ENCODE assay signal across 12 cellular contexts in the genomic region with DNA sequence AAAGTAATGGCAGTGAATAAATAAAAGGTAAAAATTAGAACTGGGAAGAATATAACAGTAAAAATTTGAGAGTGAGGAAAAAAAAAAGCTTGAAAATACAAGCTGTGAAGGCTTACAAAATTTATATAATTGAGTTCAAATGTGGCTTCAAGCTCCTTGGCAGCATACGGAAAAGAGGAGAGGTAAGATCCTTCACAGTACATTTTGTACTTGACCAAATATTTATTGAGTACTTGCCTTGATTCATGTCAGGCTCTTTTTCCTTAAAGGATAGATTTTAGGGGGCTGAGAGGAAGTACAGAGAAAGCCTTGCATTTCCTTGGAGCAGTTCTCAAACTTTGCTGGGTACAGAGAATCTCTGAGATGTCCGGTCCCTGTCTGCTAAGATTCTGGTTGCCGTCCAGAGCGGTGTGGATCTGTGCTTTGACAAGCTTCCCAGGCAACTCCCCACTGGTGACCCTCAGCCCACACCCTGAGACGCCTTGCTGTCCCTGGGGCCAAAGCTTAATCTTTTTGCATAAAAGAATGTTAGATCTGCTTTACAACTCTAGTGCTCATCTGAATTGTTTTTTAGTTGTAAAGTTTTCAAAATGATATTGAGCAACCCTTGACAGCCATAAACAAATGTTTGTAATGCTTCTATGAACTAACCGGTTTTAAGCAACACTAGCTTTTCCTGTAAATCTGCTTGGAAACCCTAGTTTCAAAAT.
A peak's percentile ranks its signal among the peaks of the same experiment; 100 is the strongest.
DNase-seq lines count a peak whose midpoint lies in the region; ATAC-seq, FAIRE-seq and TF ChIP-seq lines count a peak whose summit lies in the region.
"Had no signal": no experiment of that assay in that cellular context is flagged by ENCODE, and none has a peak within 500 bp of the region (broad histone marks: within the 10 kb centered on the region; RNA-seq: fewer than 3 reads in every experiment).

No MANE protein-coding gene starts in this region.

- H3K9ac ChIP-seq in endodermal cell (ENCODE audit: extremely low read depth, low read length, poor library complexity, severe bottlenecking): no peak overlapping the region
- no peak overlapping the region for H3K9ac ChIP-seq in HepG2 (ENCODE audit: insufficient read depth, low read depth, low read length)

- CTCF ChIA-PET in HepG2 (lab: Yijun Ruan, JAX; ENCODE audit: low intra/inter-chr PET ratio, low total read pairs): no interaction called here

- H3K4me1 Mint-ChIP-seq in endodermal cell: no peaks in the 10 kb centered on the region

- no peaks in the 10 kb centered on the region for H3K27me3 Mint-ChIP-seq in endodermal cell (ENCODE audit: insufficient read depth)

- TF ChIP-seq CTCF in endodermal cell (conservative IDR thresholded peaks at IDR 0.05) (no peak), HepG2 (CRISPR knock-in tag; IDR thresholded peaks at IDR 0.05) (no peak), spleen (IDR thresholded peaks at IDR 0.05 in 8 of 11, conservative IDR thresholded peaks at IDR 0.05 in 3 of 11) (no peak)

- FAIRE-seq in HepG2 (lab: Jason Lieb, UNC): no peak
- FAIRE-seq: D721Med had no signal

- no peak overlapping the region for H2AFZ ChIP-seq in HepG2 (ENCODE audit: low read length)

- no peaks in the 10 kb centered on the region for H3K9me3 Mint-ChIP-seq in endodermal cell
- H3K9me3 Mint-ChIP-seq: T-helper 1 cell treated with Interleukin-12 subunit alpha and Interleukin-12 subunit beta and Interleukin-4 antibody, amounts not matched to agents 30 μg/mL and 1 μg/mL, for 36 hours had no signal

- no peak for TF ChIP-seq RAD21 in HepG2 (CRISPR knock-in tag; IDR thresholded peaks at IDR 0.05)

- BruUV-seq in HepG2 (replicated peaks; lab: Mats Ljungman, UMichigan): no TSS peak

- TF ChIP-seq EP300 in HepG2 (IDR thresholded peaks at IDR 0.05; ENCODE audit: low read depth in 2 of 2, low read length in 2 of 2) (no peak), HepG2 (CRISPR knock-in tag; IDR thresholded peaks at IDR 0.05; ENCODE audit: borderline replicate concordance) (no peak)

- ATAC-seq in HepG2 (no peak), GM21515 (IDR thresholded peaks at IDR 0.05; ENCODE audit: unreplicated experiment) (no peak)

- in situ Hi-C loops in HepG2 (cut with HindIII; ENCODE audit: extremely low pct_ligation_motif_present, low pct_unique_long_range_greater_than_20kb): no loop called here

- no peak overlapping the region for H3K4me3 ChIP-seq in endodermal cell (ENCODE audit: low read length)
- no peak overlapping the region for H3K4me3 ChIP-seq in HepG2 (replicated peaks in 1 of 3; ENCODE audit: insufficient read depth in 1 of 3, low read depth in 2 of 3, low read length in 3 of 3)
- H3K4me3 ChIP-seq in spleen: no peak overlapping the region

- 94 to 100% methylated on average over 5 to 6 of the region's 6 CpGs for WGBS in endodermal cell (ENCODE audit: insufficient coverage in 1 of 2, insufficient read length in 1 of 2), 2 experiments
- WGBS in HepG2 (ENCODE audit: low lambda C conversion rate): 92% methylated on average over 3 of the region's 6 CpGs
- WGBS in spleen, 5 donors: 74 to 87% (median 78%) methylated on average over 6 of the region's 6 CpGs

- H3K36me3 ChIP-seq in endodermal cell (ENCODE audit: control insufficient read depth, insufficient read depth, low read length): peaks cover 28% of the 10 kb centered on the region
- peaks cover 11 to 76% of the 10 kb centered on the region in 2 experiments; a peak in 4 of 5 replicates for H3K36me3 ChIP-seq in HepG2 (replicated peaks in 1 of 2; ENCODE audit: control insufficient read depth in 1 of 2, insufficient read depth in 2 of 2, low read length in 2 of 2)
- peaks cover 0 to 86% (median 15%) of the 10 kb centered on the region in 6 donors for H3K36me3 ChIP-seq in spleen

- H3K4me3 Mint-ChIP-seq in endodermal cell: no peak overlapping the region
- H3K4me3 Mint-ChIP-seq: T-helper 1 cell treated with Interleukin-12 subunit alpha and Interleukin-12 subunit beta and Interleukin-4 antibody, amounts not matched to agents 30 μg/mL and 1 μg/mL, for 36 hours had no signal

- no peaks in the 10 kb centered on the region for H3K4me1 ChIP-seq in endodermal cell (ENCODE audit: control insufficient read depth, insufficient read depth, low read length)
- H3K4me1 ChIP-seq in HepG2 (ENCODE audit: insufficient read depth, low read length): peaks cover 16% of the 10 kb centered on the region
- H3K4me1 ChIP-seq in spleen: peaks cover 0 to 10% (median 2%) of the 10 kb centered on the region in 6 donors

- TF ChIP-seq POLR2A in HepG2 (IDR thresholded peaks at IDR 0.05; ENCODE audit: insufficient read depth in 1 of 2, low read depth in 2 of 2, low read length in 2 of 2) (no peak), spleen (IDR thresholded peaks at IDR 0.05) (no peak)

- peak; percentile 16 for DNase-seq in GM03348 (ENCODE audit: low spot score)
- no peak for DNase-seq in endodermal cell
- DNase-seq in HepG2 (ENCODE audit: low spot score): no peak
- no peak for DNase-seq in spleen
- DNase-seq in NCI-H1694 (lab: John Stamatoyannopoulos, UW): no peak
- no peak for DNase-seq in LoVo (ENCODE audit: low spot score)
- no peak for DNase-seq in inferior parietal cortex (ENCODE audit: extremely low spot score)
- DNase-seq: activated CD4-positive, alpha-beta T cell treated with anti-CD3 and anti-CD28 coated beads for 48 hours; NCI-H524 treated with DMSO at 0.1 percent for 48 hours had no signal

- H3K27ac ChIP-seq in endodermal cell (ENCODE audit: low read depth, low read length) (peak overlapping the region; percentile 84), HepG2 (ENCODE audit: extremely low read length, insufficient read depth, low read length) (no peak overlapping the region), spleen (peak overlapping the region in 6 of 8 donors; percentile 11 to 60 (median 45))

- POLR2A ChIA-PET in HepG2 (lab: Yijun Ruan, JAX): no interaction called here

- H3K27me3 ChIP-seq in endodermal cell (ENCODE audit: control insufficient read depth, insufficient read depth, low read length, poor library complexity, severe bottlenecking) (no peaks in the 10 kb centered on the region), HepG2 (ENCODE audit: control insufficient read depth in 1 of 2, insufficient read depth in 2 of 2, low read length in 2 of 2) (no peaks in the 10 kb centered on the region), spleen (replicated peaks in 1 of 7) (no peaks in the 10 kb centered on the region)

- intact Hi-C loops in HepG2 (cut with micrococcal nuclease; ENCODE audit: unreplicated experiment) (loop anchor here (10.0 kb wide), 1 partner anchor 155 kb away; a partner anchor contains a TSS), spleen (cut with DNase I; ENCODE audit: low total_unique reads) (no loop called here)

- no peak overlapping the region for H3K27ac Mint-ChIP-seq in endodermal cell
- H3K27ac Mint-ChIP-seq: T-helper 1 cell treated with Interleukin-12 subunit alpha and Interleukin-12 subunit beta and Interleukin-4 antibody, amounts not matched to agents 30 μg/mL and 1 μg/mL, for 36 hours had no signal

- H3K9me3 ChIP-seq in endodermal cell (ENCODE audit: control insufficient read depth, low read length) (no peaks in the 10 kb centered on the region), HepG2 (ENCODE audit: low read length) (no peaks in the 10 kb centered on the region), spleen (no peaks in the 10 kb centered on the region)

- H3K4me2 ChIP-seq in HepG2 (ENCODE audit: low read depth, low read length): no peak overlapping the region

- no peaks in the 10 kb centered on the region for H3K79me2 ChIP-seq in HepG2 (ENCODE audit: insufficient read depth, low read length)

- no peaks in the 10 kb centered on the region for H4K20me1 ChIP-seq in HepG2 (ENCODE audit: insufficient read depth, low read length)

- H3K36me3 Mint-ChIP-seq in endodermal cell (ENCODE audit: low read depth): peaks cover 30% of the 10 kb centered on the region

TF ChIP-seq in HepG2, 621 proteins besides CTCF, POLR2A, EP300 and RAD21:
- TF ChIP-seq CEBPB (IDR thresholded peaks at IDR 0.05; ENCODE audit: borderline replicate concordance, low read depth, low read length) (0 out of 2 replicates have a peak, but pooled peaks have one; percentile 6), SYNCRIP (IDR thresholded peaks at IDR 0.05; ENCODE audit: insufficient read depth, low read depth, low read length) (no peak), MYC (CRISPR knock-in tag; IDR thresholded peaks at IDR 0.05; ENCODE audit: borderline replicate concordance) (no peak), NRL (CRISPR knock-in tag; IDR thresholded peaks at IDR 0.05; ENCODE audit: borderline replicate concordance) (no peak)
